13 cellular contexts compared by ENCODE assay signal in genomic region chr13:109707044-109707794, GRCh38.
DNase-seq lines count a peak whose midpoint lies in the region; ATAC-seq and TF ChIP-seq lines count a peak whose summit lies in the region.
"Had no signal": no experiment of that assay in that cellular context is flagged by ENCODE, and none has a peak within 500 bp of the region (broad histone marks: within the 10 kb centered on the region; RNA-seq: fewer than 3 reads in every experiment).

No MANE protein-coding gene starts in this region.

- no peaks in the 10 kb centered on the region for H3K9me3 ChIP-seq in SJCRH30 (replicated peaks)
- H3K9me3 ChIP-seq: transverse colon had no signal

- H3K9me3 Mint-ChIP-seq in natural killer cell: no peaks in the 10 kb centered on the region
- H3K9me3 Mint-ChIP-seq: activated naive CD8-positive, alpha-beta T cell treated with anti-CD3 and anti-CD28 coated beads for 36 hours had no signal

- no peaks in the 10 kb centered on the region for H3K36me3 ChIP-seq in SJCRH30
- H3K36me3 ChIP-seq: transverse colon had no signal

- no peak overlapping the region for H3K27ac ChIP-seq in SJCRH30
- H3K27ac ChIP-seq: transverse colon had no signal

- peak overlapping the region; percentile 71 for H3K4me3 Mint-ChIP-seq in natural killer cell
- H3K4me3 Mint-ChIP-seq: activated naive CD8-positive, alpha-beta T cell treated with anti-CD3 and anti-CD28 coated beads for 36 hours had no signal

- peaks cover 34 to 44% of the 10 kb centered on the region in 2 donors for H3K27me3 Mint-ChIP-seq in natural killer cell (ENCODE audit: low read depth in 2 of 2)

- H3K27ac Mint-ChIP-seq in natural killer cell: peak overlapping the region in 1 of 2 donors; percentile 12
- H3K27ac Mint-ChIP-seq: activated naive CD8-positive, alpha-beta T cell treated with anti-CD3 and anti-CD28 coated beads for 36 hours had no signal

- peaks cover 11% of the 10 kb centered on the region for H3K36me3 Mint-ChIP-seq in natural killer cell

- no peaks in the 10 kb centered on the region for H3K27me3 ChIP-seq in SJCRH30
- H3K27me3 ChIP-seq: transverse colon had no signal

- no peak for TF ChIP-seq CTCF in natural killer cell (IDR thresholded peaks at IDR 0.05)

- intact Hi-C loops in natural killer cell (cut with micrococcal nuclease): loop anchor here (5.0 kb wide), 2 partner anchors 80 to 140 kb away; partner anchors contain the start of gene IRS2

- DNase-seq in GF-D8 (lab: John Stamatoyannopoulos, UW): peak; percentile 82
- peak; percentile 88 to 99 for DNase-seq in NCI-H1930 (lab: John Stamatoyannopoulos, UW)
- DNase-seq in SJCRH30: peak; percentile 13 to 44
- no peak for DNase-seq in natural killer cell
- no peak for DNase-seq in dermis blood vessel endothelial cell
- DNase-seq in globus pallidus (ENCODE audit: low spot score): no peak
- no peak for DNase-seq in GM19240 (ENCODE audit: insufficient read length, low spot score)
- DNase-seq: activated naive CD8-positive, alpha-beta T cell treated with anti-CD3 and anti-CD28 coated beads for 36 hours; cerebellar nuclear complex; KG1; NCI-H446 treated with DMSO at 0.1 percent for 48 hours; transverse colon had no signal

- peaks cover 39 to 45% of the 10 kb centered on the region in 2 donors for H3K4me1 Mint-ChIP-seq in natural killer cell

- peaks cover 2% of the 10 kb centered on the region; the same call in 1 of the 2 replicates for H3K4me1 ChIP-seq in SJCRH30

- H3K4me3 ChIP-seq in SJCRH30: no peak overlapping the region
- H3K4me3 ChIP-seq: transverse colon had no signal

- no peak for ATAC-seq in natural killer cell
- ATAC-seq in HG03039 (IDR thresholded peaks at IDR 0.05; ENCODE audit: unreplicated experiment): no peak

Comparison
In these comparisons a context has a peak if more than half of its experiments do, and no peak if none do; other contexts are left out.
1. DNase-seq: peak in GF-D8 (single experiment), NCI-H1930 (2 of 2) and SJCRH30 (2 of 2); none in natural killer cell (single experiment), dermis blood vessel endothelial cell (single experiment), globus pallidus (single experiment) and GM19240 (single experiment).